Comparison of ENCODE assay signal across 8 cellular contexts in genomic region chr3:125140817-125141595, GRCh38.
DNase-seq lines count a peak whose midpoint lies in the region; ATAC-seq and TF ChIP-seq lines count a peak whose summit lies in the region.

No MANE protein-coding gene starts in this region.

- intact Hi-C loops in posterior vena cava (cut with DNase I), result loop anchor here (1.0 to 10.0 kb wide), 3 partner anchors 9 to 146 kb away; no protein-coding TSS in a partner anchor

- no peaks in the 10 kb centered on the region for H3K36me3 ChIP-seq in brain microvascular endothelial cell (replicated peaks)

- H3K4me3 ChIP-seq in brain microvascular endothelial cell (ENCODE audit: low read depth, low read length), result no peak overlapping the region

- peak overlapping the region; percentile 62 for H3K27ac ChIP-seq in brain microvascular endothelial cell

- DNase-seq in brain microvascular endothelial cell (no peak), posterior vena cava (ENCODE audit: low spot score) (peak; percentile 79), G401 (ENCODE audit: low spot score) (no peak), NCI-H774 (lab: John Stamatoyannopoulos, UW) (no peak)
- no peak for DNase-seq in activated CD4-positive, alpha-beta T cell treated with anti-CD3 and anti-CD28 coated beads for 48 hours

- no peak for TF ChIP-seq CTCF in brain microvascular endothelial cell (IDR thresholded peaks at IDR 0.05; ENCODE audit: low read depth, low read length, missing control alignments)

- H3K27me3 ChIP-seq in brain microvascular endothelial cell (replicated peaks), result no peaks in the 10 kb centered on the region

- in situ Hi-C loops in brain microvascular endothelial cell (cut with HindIII; ENCODE audit: low pct_ligation_motif_present, low sequenced_read_pairs), result no loop called here
- in situ Hi-C loops in G401 (cut with HindIII; ENCODE audit: low sequenced_read_pairs), result no loop called here

- ATAC-seq in GM19023 (IDR thresholded peaks at IDR 0.05; ENCODE audit: unreplicated experiment) (peak; percentile 24), HG02943 (IDR thresholded peaks at IDR 0.05; ENCODE audit: low read depth, unreplicated experiment) (peak; percentile 11), GM19467 (IDR thresholded peaks at IDR 0.05; ENCODE audit: unreplicated experiment) (no peak)
